ENCODE assay signal across 12 cellular contexts in the genomic region with DNA sequence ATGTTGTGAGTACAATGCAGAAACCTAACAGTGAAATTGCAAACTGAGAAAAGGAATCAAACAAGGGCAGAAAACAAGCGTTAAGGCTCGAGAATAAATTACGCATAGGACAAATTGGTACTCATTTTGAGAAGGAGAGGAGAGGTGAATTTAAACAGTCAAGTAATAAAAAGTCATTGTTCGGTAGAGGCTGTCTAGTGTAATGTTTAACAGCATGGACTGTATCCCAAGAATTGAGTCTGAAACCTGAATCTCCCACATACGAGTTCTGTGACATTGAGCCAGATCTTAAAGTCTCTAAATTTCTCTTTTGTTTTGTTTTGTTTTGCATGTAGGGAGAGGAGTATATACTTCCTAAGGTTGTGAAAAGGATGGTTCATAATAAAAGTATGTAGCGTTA.
DNase-seq lines count a peak whose midpoint lies in the region; ATAC-seq lines count a peak whose summit lies in the region.
"Had no signal": no experiment of that assay in that cellular context is flagged by ENCODE, and none has a peak within 500 bp of the region (broad histone marks: within the 10 kb centered on the region; RNA-seq: fewer than 3 reads in every experiment).

No MANE protein-coding gene starts in this region.

- no peaks in the 10 kb centered on the region for H3K9me3 ChIP-seq in muscle layer of duodenum (ENCODE audit: control insufficient read depth in 1 of 2, low read length in 2 of 2)
- H3K9me3 ChIP-seq: right lobe of liver had no signal

- H3K27ac Mint-ChIP-seq in stimulated activated naive CD8-positive, alpha-beta T cell treated with anti-CD3 and anti-CD28 coated beads, Interleukin-15, Interleukin-2, amounts not matched to agents 100 ng/mL and 50 ng/mL, for 24 hours: peak overlapping the region; percentile 66
- H3K27ac Mint-ChIP-seq in activated CD4-positive, alpha-beta memory T cell treated with anti-CD3 and anti-CD28 coated beads, Interleukin-2, amount 10 ng/mL, durations not matched to agents 7 days and 5 days: peak overlapping the region; percentile 70

- H3K4me3 ChIP-seq in muscle layer of duodenum (ENCODE audit: low read depth in 1 of 2, low read length in 2 of 2): no peak overlapping the region
- H3K4me3 ChIP-seq: right lobe of liver had no signal

- no peak for ATAC-seq in stimulated activated naive CD8-positive, alpha-beta T cell treated with anti-CD3 and anti-CD28 coated beads, Interleukin-15, Interleukin-2, amounts not matched to agents 100 U/mL and 50 U/mL, for 24 hours
- ATAC-seq in GM21515 (IDR thresholded peaks at IDR 0.05; ENCODE audit: unreplicated experiment): no peak
- no peak for ATAC-seq in GM18873 (IDR thresholded peaks at IDR 0.05; ENCODE audit: low FRiP score, unreplicated experiment)
- no peak for ATAC-seq in GM19023 (IDR thresholded peaks at IDR 0.05; ENCODE audit: unreplicated experiment)
- ATAC-seq: right lobe of liver had no signal

- CTCF ChIA-PET in activated CD4-positive, alpha-beta memory T cell treated with anti-CD3 and anti-CD28 coated beads, Interleukin-2, amount 10 ng/mL, durations not matched to agents 7 days and 5 days (lab: Charles Lee): interaction anchor here (1.9 to 2.4 kb wide), 2 partner anchors 47 to 217 kb away, joined by 6 to 13 read pairs; a partner anchor contains a TSS

- H3K36me3 ChIP-seq in muscle layer of duodenum (ENCODE audit: control insufficient read depth in 1 of 2, insufficient read depth in 2 of 2, low read length in 2 of 2): no peaks in the 10 kb centered on the region
- H3K36me3 ChIP-seq: right lobe of liver had no signal

- H3K27ac ChIP-seq in muscle layer of duodenum (ENCODE audit: low read length): peak overlapping the region; percentile 24
- H3K27ac ChIP-seq: right lobe of liver had no signal

- H3K4me3 Mint-ChIP-seq in stimulated activated naive CD8-positive, alpha-beta T cell treated with anti-CD3 and anti-CD28 coated beads, Interleukin-15, Interleukin-2, amounts not matched to agents 100 ng/mL and 50 ng/mL, for 24 hours: no peak overlapping the region
- peak overlapping the region; percentile 30 for H3K4me3 Mint-ChIP-seq in activated CD4-positive, alpha-beta memory T cell treated with anti-CD3 and anti-CD28 coated beads, Interleukin-2, amount 10 ng/mL, durations not matched to agents 7 days and 5 days

- no peak for DNase-seq in stimulated activated naive CD8-positive, alpha-beta T cell treated with anti-CD3 and anti-CD28 coated beads, Interleukin-15, Interleukin-2, amounts not matched to agents 100 U/mL and 50 U/mL, for 24 hours
- DNase-seq in activated CD4-positive, alpha-beta memory T cell treated with anti-CD3 and anti-CD28 coated beads, Interleukin-2, amount 10 ng/mL, durations not matched to agents 7 days and 5 days: no peak
- DNase-seq in ureter (ENCODE audit: low spot score): no peak
- DNase-seq: activated CD4-positive, alpha-beta T cell treated with anti-CD3 and anti-CD28 coated beads for 1 hour; hypothalamus; NCI-H2081 treated with DMSO at 0.1 percent for 48 hours; right lobe of liver had no signal

- H3K27me3 ChIP-seq in muscle layer of duodenum (ENCODE audit: low read depth, low read length): no peaks in the 10 kb centered on the region
- H3K27me3 ChIP-seq: right lobe of liver had no signal

- peaks cover 26% of the 10 kb centered on the region for H3K9me3 Mint-ChIP-seq in stimulated activated naive CD8-positive, alpha-beta T cell treated with anti-CD3 and anti-CD28 coated beads, Interleukin-15, Interleukin-2, amounts not matched to agents 100 ng/mL and 50 ng/mL, for 24 hours
- peaks cover 45% of the 10 kb centered on the region for H3K9me3 Mint-ChIP-seq in activated CD4-positive, alpha-beta memory T cell treated with anti-CD3 and anti-CD28 coated beads, Interleukin-2, amount 10 ng/mL, durations not matched to agents 7 days and 5 days

- no peaks in the 10 kb centered on the region for H3K27me3 Mint-ChIP-seq in stimulated activated naive CD8-positive, alpha-beta T cell treated with anti-CD3 and anti-CD28 coated beads, Interleukin-15, Interleukin-2, amounts not matched to agents 100 ng/mL and 50 ng/mL, for 24 hours
- H3K27me3 Mint-ChIP-seq in activated CD4-positive, alpha-beta memory T cell treated with anti-CD3 and anti-CD28 coated beads, Interleukin-2, amount 10 ng/mL, durations not matched to agents 7 days and 5 days: no peaks in the 10 kb centered on the region

- peaks cover 66% of the 10 kb centered on the region for H3K4me1 Mint-ChIP-seq in stimulated activated naive CD8-positive, alpha-beta T cell treated with anti-CD3 and anti-CD28 coated beads, Interleukin-15, Interleukin-2, amounts not matched to agents 100 ng/mL and 50 ng/mL, for 24 hours (ENCODE audit: low read depth)
- H3K4me1 Mint-ChIP-seq in activated CD4-positive, alpha-beta memory T cell treated with anti-CD3 and anti-CD28 coated beads, Interleukin-2, amount 10 ng/mL, durations not matched to agents 7 days and 5 days: peaks cover 48% of the 10 kb centered on the region

- H3K4me1 ChIP-seq in muscle layer of duodenum (ENCODE audit: control insufficient read depth in 1 of 2, insufficient read depth in 2 of 2, low read length in 2 of 2): no peaks in the 10 kb centered on the region

- peaks cover 19% of the 10 kb centered on the region for H3K36me3 Mint-ChIP-seq in stimulated activated naive CD8-positive, alpha-beta T cell treated with anti-CD3 and anti-CD28 coated beads, Interleukin-15, Interleukin-2, amounts not matched to agents 100 ng/mL and 50 ng/mL, for 24 hours (ENCODE audit: low read depth)
- peaks cover 47% of the 10 kb centered on the region for H3K36me3 Mint-ChIP-seq in activated CD4-positive, alpha-beta memory T cell treated with anti-CD3 and anti-CD28 coated beads, Interleukin-2, amount 10 ng/mL, durations not matched to agents 7 days and 5 days (ENCODE audit: low read depth)

- POLR2A ChIA-PET in activated CD4-positive, alpha-beta memory T cell treated with anti-CD3 and anti-CD28 coated beads, Interleukin-2, amount 10 ng/mL, durations not matched to agents 7 days and 5 days (lab: Charles Lee): interaction anchor here (2.4 to 6.2 kb wide), 2 partner anchors 43 to 217 kb away, joined by 20 to 51 read pairs; a partner anchor contains a TSS
